Comparison of ENCODE assay signal across 10 cellular contexts in the genomic region with DNA sequence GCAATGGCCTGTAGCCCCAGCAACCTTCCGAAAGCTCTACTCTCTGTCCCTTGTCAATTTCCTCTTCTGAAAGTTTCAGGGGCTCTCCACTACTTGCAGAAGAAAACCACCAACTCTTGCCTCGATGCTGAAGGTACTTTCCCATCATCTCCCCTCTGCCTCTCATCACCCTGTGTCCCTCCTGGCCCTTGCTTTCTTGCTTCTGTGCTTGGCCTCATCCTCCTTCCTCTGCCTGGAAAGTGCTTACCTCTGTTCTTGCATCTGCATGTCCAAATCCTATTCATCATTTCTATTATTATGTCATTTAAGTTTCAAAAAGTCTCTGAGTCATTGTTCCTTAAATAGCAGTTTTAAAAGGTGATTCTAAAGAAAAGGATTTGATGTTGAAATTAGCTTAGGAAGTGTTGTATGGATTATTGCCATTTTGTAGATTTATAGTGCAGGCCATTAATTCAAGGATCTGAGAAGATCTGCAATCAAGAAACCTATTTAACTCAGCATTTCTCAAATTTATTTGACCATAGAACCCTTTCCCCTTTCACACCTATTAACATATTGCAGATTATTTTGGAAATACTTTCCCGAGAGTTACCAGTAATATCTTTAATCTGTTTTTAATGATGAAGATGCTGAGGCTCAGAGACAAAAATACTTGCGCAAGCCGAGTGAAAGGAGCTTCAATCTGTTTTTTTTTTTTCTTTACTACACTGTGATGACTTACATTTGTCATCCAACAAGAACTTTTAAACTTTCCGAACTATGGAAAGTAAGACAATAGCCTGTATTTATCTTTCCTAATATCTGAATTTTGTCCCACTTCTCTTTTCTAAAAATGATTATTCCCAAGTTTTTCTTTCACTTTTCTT. TPM values are rescaled to one million over a fixed set of nuclear protein-coding genes. Genes with fewer than 3 reads are reported as not detected.
A peak's percentile ranks its signal among the peaks of the same experiment; 100 is the strongest.
DNase-seq lines count a peak whose midpoint lies in the region; ATAC-seq, FAIRE-seq and TF ChIP-seq lines count a peak whose summit lies in the region.
"Had no signal": no experiment of that assay in that cellular context is flagged by ENCODE, and none has a peak within 500 bp of the region (broad histone marks: within the 10 kb centered on the region; RNA-seq: fewer than 3 reads in every experiment).

No MANE protein-coding gene starts in this region.

- peaks cover 14% of the 10 kb centered on the region; the same call in 1 of the 3 replicates for H3K36me3 ChIP-seq in K562 (ENCODE audit: control insufficient read depth, insufficient read depth, low read length)

- no peak for TF ChIP-seq POLR2A in K562 (conservative IDR thresholded peaks at IDR 0.05)

- H3K9me3 ChIP-seq in K562 (replicated peaks; ENCODE audit: control insufficient read depth, insufficient read depth, low read depth, low read length) = no peaks in the 10 kb centered on the region
- H3K9me3 ChIP-seq: SK-N-SH had no signal

- H4K20me1 ChIP-seq in K562 (replicated peaks; ENCODE audit: control insufficient read depth, insufficient read depth, low read length) = no peaks in the 10 kb centered on the region

- CTCF ChIA-PET in K562 (lab: Yijun Ruan, JAX; ENCODE audit: low intra/inter-chr PET ratio) = no interaction called here

- BruUV-seq in K562 (replicated peaks; lab: Mats Ljungman, UMichigan) = no TSS peak

- no peak overlapping the region for H3K4me2 ChIP-seq in K562 (ENCODE audit: insufficient read depth, low read length)
- H3K4me2 ChIP-seq: SK-N-SH had no signal

- no peak overlapping the region for H3K4me3 ChIP-seq in K562

- ATAC-seq in GM18499 (IDR thresholded peaks at IDR 0.05; ENCODE audit: insufficient read depth, unreplicated experiment) (peak; percentile 66), HG03039 (IDR thresholded peaks at IDR 0.05; ENCODE audit: unreplicated experiment) (peak; percentile 79), K562 (no peak)

- no peaks in the 10 kb centered on the region for H3K9me1 ChIP-seq in K562 (ENCODE audit: control insufficient read depth, insufficient read depth, low read length)

- intact Hi-C loops in K562 (cut with micrococcal nuclease) = no loop called here

- no peak for TF ChIP-seq EP300 in K562 (IDR thresholded peaks at IDR 0.05; ENCODE audit: low read length)

- H3K9ac ChIP-seq in K562 (ENCODE audit: insufficient read depth in 1 of 2, low read depth in 2 of 2, low read length in 2 of 2) = no peak overlapping the region
- H3K9ac ChIP-seq: SK-N-SH had no signal

- POLR2A ChIA-PET in K562 (lab: Yijun Ruan, JAX) = interaction anchor here (0.5 kb wide), 1 partner anchor 743 kb away, joined by 3 read pairs; no protein-coding TSS in a partner anchor

- TF ChIP-seq RAD21 in K562 (CRISPR knock-in tag; conservative IDR thresholded peaks at IDR 0.05 in 1 of 2, IDR thresholded peaks at IDR 0.05 in 1 of 2) = no peak

- no peaks in the 10 kb centered on the region for H3K27me3 ChIP-seq in K562 (ENCODE audit: control insufficient read depth in 2 of 2, insufficient read depth in 2 of 2, low read length in 2 of 2)

- DNase-seq in GM20000 (ENCODE audit: low spot score) (peak; percentile 86), K562 (ENCODE audit: extremely low read depth in 1 of 4, low spot score in 3 of 4) (no peak), SHP77 treated with DMSO at 0.1 percent for 48 hours (lab: John Stamatoyannopoulos, UW) (no peak), anterior cingulate cortex (lab: John Stamatoyannopoulos, UW) (no peak), NCI-H1092 (lab: John Stamatoyannopoulos, UW) (no peak)
- DNase-seq in activated CD4-positive, alpha-beta T cell treated with anti-CD3 and anti-CD28 coated beads, Interleukin-2, amount 50 U/mL, for 1 hour = no peak
- DNase-seq: NCI-H146, SK-N-SH had no signal

- H3K4me1 ChIP-seq in K562 (replicated peaks in 1 of 2; ENCODE audit: control insufficient read depth in 2 of 2, insufficient read depth in 2 of 2, low read length in 2 of 2) = peaks cover 6 to 14% of the 10 kb centered on the region in 2 experiments

- FAIRE-seq in K562 (lab: Jason Lieb, UNC) = no peak

- WGBS in K562 (ENCODE audit: insufficient coverage, low coverage, missing lambda C conversion rate) = 70% methylated on average over 6 of the region's 6 CpGs

- H2AFZ ChIP-seq in K562 (ENCODE audit: low read depth, low read length) = peak overlapping the region; percentile 56; the same call in 1 of the 2 replicates

- no peak overlapping the region for H3K27ac ChIP-seq in K562 (ENCODE audit: extremely low read depth, low read depth, low read length)

- TF ChIP-seq CTCF in GM20000 (IDR thresholded peaks at IDR 0.05; ENCODE audit: extremely low read depth, missing control alignments) (no peak), K562 (IDR thresholded peaks at IDR 0.05 in 2 of 3, conservative IDR thresholded peaks at IDR 0.05 in 1 of 3; ENCODE audit: insufficient read depth in 2 of 3, low read depth in 1 of 3, low read length in 3 of 3) (no peak)

- H3K79me2 ChIP-seq in K562 (ENCODE audit: control insufficient read depth, insufficient read depth, low read length) = peaks cover 15% of the 10 kb centered on the region

- in situ Hi-C loops in K562 (cut with MboI) = loop anchor here (25.0 kb wide), 1 partner anchor 649 kb away; no protein-coding TSS in a partner anchor

TF ChIP-seq in K562, 482 proteins besides CTCF, POLR2A, EP300 and RAD21:
- TF ChIP-seq ZNF239 (CRISPR knock-in tag; IDR thresholded peaks at IDR 0.05) = peak; percentile 82
- TF ChIP-seq HMGN3 (IDR thresholded peaks at IDR 0.05; ENCODE audit: borderline replicate concordance, extremely low read depth, insufficient read length, low read depth, low read length) = no peak
- peak; percentile 42 for TF ChIP-seq RBM25 (IDR thresholded peaks at IDR 0.05; ENCODE audit: low read depth, low read length, severe bottlenecking)
- no peak for TF ChIP-seq ZFPM2 (CRISPR knock-in tag; IDR thresholded peaks at IDR 0.05)

RNA-seq across cellular contexts. Expression of gene CFAP161, which starts 22.3 kb away (rescaled TPM):
- total RNA-seq in K562 (2011; cell fraction: chromatin; rRNA removed; ENCODE audit: low replicate concordance) = 121 and 131 TPM in 2 replicates
- total RNA-seq in K562 (2011; cell fraction: nucleolus; rRNA removed) = 46.2 and 49.2 TPM in 2 replicates
- total RNA-seq in K562 (2011; cell fraction: nucleoplasm; rRNA removed) = 56.2 and 86.6 TPM in 2 replicates
- total RNA-seq in K562 (2014; rRNA removed) (32.1 and 52.2 TPM in 2 replicates), K562 (2014; rRNA removed; fragmentation: Illumina TruSeq; extraction: Trizol) (51.7 and 69.6 TPM in 2 replicates), K562 (2015; rRNA removed; fragmentation: Illumina TruSeq; extraction: Trizol) (25.8 and 26.5 TPM in 2 replicates), K562 (2021) (36.3 and 36.5 TPM in 2 replicates)
- polyA plus RNA-seq in K562 (2011; rRNA removed) (11.4 and 75.6 TPM in 2 replicates), K562 (2014; fragmentation: Illumina TruSeq; extraction: Trizol) (76.3 and 78.7 TPM in 2 replicates), K562 (2014; fragmentation: Nextera tagmentation; extraction: Ambion mirVana) (10 to 100 TPM; 78.3 to 83.3 TPM), K562 (2014; rRNA removed) (62.1 and 79.4 TPM in 2 replicates)
- 5.0 and 28.2 TPM in 2 replicates for polyA plus RNA-seq in K562 (2011; cell fraction: cytosol; rRNA removed)
- polyA plus RNA-seq in K562 (2011; cell fraction: nucleus; rRNA removed) = 13.9 and 76.2 TPM in 2 replicates
- 22.9 and 27.3 TPM in 2 replicates for polyA plus RNA-seq in K562 (2012)
- polyA minus RNA-seq in K562 (2011; rRNA and poly(A)+ RNA removed) = 10.7 and 54.7 TPM in 2 replicates
- 5.2 and 32.8 TPM in 2 replicates for polyA minus RNA-seq in K562 (2011; cell fraction: cytosol; rRNA and poly(A)+ RNA removed)
- polyA minus RNA-seq in K562 (2011; cell fraction: nucleus; rRNA and poly(A)+ RNA removed) = 12.0 and 40.0 TPM in 2 replicates
